Comparison of ENCODE assay signal across 1 cellular context in the genomic region with DNA sequence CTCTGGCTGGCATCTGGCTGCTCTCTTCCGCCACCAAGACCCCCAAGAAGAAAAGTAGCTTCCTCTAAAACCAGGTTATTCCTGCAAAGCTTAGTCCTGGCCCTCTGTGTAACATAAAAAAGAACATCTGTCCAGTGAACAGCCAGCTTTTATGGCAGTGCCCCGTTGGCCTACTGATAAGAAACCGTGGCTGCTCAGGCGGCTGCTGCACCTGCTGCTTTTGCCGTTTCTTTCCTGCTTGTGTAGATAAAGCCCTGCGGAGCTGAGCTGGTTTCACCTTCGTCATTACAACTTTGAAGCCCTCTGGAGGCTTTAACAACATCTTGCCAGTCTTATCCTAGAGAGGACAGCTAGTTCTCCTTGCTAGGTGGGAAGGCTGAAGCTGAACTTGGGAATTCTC.
TF ChIP-seq lines count a peak whose summit lies in the region.

No MANE protein-coding gene starts in this region.

TF ChIP-seq in K562, 482 proteins besides CTCF, POLR2A, EP300 and RAD21 (continued from another document and continues in another):
- TF ChIP-seq, protein P1, sequence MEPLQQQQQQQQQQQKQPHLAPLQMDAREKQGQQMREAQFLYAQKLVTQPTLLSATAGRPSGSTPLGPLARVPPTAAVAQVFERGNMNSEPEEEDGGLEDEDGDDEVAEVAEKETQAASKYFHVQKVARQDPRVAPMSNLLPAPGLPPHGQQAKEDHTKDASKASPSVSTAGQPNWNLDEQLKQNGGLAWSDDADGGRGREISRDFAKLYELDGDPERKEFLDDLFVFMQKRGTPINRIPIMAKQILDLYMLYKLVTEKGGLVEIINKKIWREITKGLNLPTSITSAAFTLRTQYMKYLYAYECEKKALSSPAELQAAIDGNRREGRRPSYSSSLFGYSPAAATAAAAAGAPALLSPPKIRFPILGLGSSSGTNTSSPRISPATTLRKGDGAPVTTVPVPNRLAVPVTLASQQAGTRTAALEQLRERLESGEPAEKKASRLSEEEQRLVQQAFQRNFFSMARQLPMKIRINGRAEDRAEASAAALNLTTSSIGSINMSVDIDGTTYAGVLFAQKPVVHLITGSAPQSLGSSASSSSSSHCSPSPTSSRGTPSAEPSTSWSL (CRISPR knock-in tag; IDR thresholded peaks at IDR 0.05; ENCODE audit: borderline replicate concordance): no peak
- TF ChIP-seq, protein P2, sequence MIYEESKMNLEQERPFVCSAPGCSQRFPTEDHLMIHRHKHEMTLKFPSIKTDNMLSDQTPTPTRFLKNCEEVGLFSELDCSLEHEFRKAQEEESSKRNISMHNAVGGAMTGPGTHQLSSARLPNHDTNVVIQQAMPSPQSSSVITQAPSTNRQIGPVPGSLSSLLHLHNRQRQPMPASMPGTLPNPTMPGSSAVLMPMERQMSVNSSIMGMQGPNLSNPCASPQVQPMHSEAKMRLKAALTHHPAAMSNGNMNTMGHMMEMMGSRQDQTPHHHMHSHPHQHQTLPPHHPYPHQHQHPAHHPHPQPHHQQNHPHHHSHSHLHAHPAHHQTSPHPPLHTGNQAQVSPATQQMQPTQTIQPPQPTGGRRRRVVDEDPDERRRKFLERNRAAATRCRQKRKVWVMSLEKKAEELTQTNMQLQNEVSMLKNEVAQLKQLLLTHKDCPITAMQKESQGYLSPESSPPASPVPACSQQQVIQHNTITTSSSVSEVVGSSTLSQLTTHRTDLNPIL (CRISPR knock-in tag; IDR thresholded peaks at IDR 0.05): no peak
- TF ChIP-seq HDGF (IDR thresholded peaks at IDR 0.05): no peak
- TF ChIP-seq, protein P3, sequence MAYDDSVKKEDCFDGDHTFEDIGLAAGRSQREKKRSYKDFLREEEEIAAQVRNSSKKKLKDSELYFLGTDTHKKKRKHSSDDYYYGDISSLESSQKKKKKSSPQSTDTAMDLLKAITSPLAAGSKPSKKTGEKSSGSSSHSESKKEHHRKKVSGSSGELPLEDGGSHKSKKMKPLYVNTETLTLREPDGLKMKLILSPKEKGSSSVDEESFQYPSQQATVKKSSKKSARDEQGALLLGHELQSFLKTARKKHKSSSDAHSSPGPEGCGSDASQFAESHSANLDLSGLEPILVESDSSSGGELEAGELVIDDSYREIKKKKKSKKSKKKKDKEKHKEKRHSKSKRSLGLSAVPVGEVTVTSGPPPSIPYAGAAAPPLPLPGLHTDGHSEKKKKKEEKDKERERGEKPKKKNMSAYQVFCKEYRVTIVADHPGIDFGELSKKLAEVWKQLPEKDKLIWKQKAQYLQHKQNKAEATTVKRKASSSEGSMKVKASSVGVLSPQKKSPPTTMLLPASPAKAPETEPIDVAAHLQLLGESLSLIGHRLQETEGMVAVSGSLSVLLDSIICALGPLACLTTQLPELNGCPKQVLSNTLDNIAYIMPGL (CRISPR knock-in tag; IDR thresholded peaks at IDR 0.05): no peak
- TF ChIP-seq ARID1B (IDR thresholded peaks at IDR 0.05): peak; percentile 94
- TF ChIP-seq NCOA2 (IDR thresholded peaks at IDR 0.05; ENCODE audit: partially characterized antibody in 2 of 2): no peak
- TF ChIP-seq ZNF184 (CRISPR knock-in tag; IDR thresholded peaks at IDR 0.05): no peak
- no peak for TF ChIP-seq ZNF778 (CRISPR knock-in tag; IDR thresholded peaks at IDR 0.05)
- peak in 1 of 3 experiments; percentile 51 for TF ChIP-seq YY1 (IDR thresholded peaks at IDR 0.05; ENCODE audit: borderline replicate concordance in 1 of 3, control insufficient read depth in 1 of 3, extremely low read depth in 1 of 3, insufficient read depth in 3 of 3, insufficient read length in 1 of 3, insufficient replicate concordance in 2 of 3, low read depth in 1 of 3, low read length in 2 of 3)
- no peak for TF ChIP-seq GABPA (tag; conservative IDR thresholded peaks at IDR 0.05; ENCODE audit: low read depth)
- TF ChIP-seq, protein P4, sequence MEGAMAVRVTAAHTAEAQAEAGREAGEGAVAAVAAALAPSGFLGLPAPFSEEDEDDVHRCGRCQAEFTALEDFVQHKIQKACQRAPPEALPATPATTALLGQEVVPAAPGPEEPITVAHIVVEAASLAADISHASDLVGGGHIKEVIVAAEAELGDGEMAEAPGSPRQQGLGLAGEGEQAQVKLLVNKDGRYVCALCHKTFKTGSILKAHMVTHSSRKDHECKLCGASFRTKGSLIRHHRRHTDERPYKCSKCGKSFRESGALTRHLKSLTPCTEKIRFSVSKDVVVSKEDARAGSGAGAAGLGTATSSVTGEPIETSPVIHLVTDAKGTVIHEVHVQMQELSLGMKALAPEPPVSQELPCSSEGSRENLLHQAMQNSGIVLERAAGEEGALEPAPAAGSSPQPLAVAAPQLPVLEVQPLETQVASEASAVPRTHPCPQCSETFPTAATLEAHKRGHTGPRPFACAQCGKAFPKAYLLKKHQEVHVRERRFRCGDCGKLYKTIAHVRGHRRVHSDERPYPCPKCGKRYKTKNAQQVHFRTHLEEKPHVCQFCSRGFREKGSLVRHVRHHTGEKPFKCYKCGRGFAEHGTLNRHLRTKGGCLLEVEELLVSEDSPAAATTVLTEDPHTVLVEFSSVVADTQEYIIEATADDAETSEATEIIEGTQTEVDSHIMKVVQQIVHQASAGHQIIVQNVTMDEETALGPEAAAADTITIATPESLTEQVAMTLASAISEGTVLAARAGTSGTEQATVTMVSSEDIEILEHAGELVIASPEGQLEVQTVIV (CRISPR knock-in tag; IDR thresholded peaks at IDR 0.05; ENCODE audit: borderline replicate concordance): no peak
- no peak for TF ChIP-seq ZNF143 (CRISPR knock-in tag; IDR thresholded peaks at IDR 0.05)
- no peak for TF ChIP-seq PYGO2 (tag; IDR thresholded peaks at IDR 0.05)
- no peak for TF ChIP-seq SRSF9 (IDR thresholded peaks at IDR 0.05; ENCODE audit: borderline replicate concordance, low read depth, low read length)
- TF ChIP-seq SNIP1 (IDR thresholded peaks at IDR 0.05; ENCODE audit: low read depth): no peak
- TF ChIP-seq MEF2A (IDR thresholded peaks at IDR 0.05; ENCODE audit: control insufficient read depth, low read depth, low read length): peak; percentile 56; the same call in 1 of the 2 replicates
- TF ChIP-seq, protein P5, sequence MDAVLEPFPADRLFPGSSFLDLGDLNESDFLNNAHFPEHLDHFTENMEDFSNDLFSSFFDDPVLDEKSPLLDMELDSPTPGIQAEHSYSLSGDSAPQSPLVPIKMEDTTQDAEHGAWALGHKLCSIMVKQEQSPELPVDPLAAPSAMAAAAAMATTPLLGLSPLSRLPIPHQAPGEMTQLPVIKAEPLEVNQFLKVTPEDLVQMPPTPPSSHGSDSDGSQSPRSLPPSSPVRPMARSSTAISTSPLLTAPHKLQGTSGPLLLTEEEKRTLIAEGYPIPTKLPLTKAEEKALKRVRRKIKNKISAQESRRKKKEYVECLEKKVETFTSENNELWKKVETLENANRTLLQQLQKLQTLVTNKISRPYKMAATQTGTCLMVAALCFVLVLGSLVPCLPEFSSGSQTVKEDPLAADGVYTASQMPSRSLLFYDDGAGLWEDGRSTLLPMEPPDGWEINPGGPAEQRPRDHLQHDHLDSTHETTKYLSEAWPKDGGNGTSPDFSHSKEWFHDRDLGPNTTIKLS (IDR thresholded peaks at IDR 0.05; ENCODE audit: borderline replicate concordance, low read depth): peak; percentile 58; the same call in 1 of the 2 replicates
- peak; percentile 75 to 84 for TF ChIP-seq KDM1A (IDR thresholded peaks at IDR 0.05)
- TF ChIP-seq SMARCB1 (IDR thresholded peaks at IDR 0.05; ENCODE audit: insufficient read length, low read depth): no peak
- no peak for TF ChIP-seq ZNF584 (CRISPR knock-in tag; IDR thresholded peaks at IDR 0.05; ENCODE audit: low read depth)
- peak; percentile 99 for TF ChIP-seq CBFA2T3 (IDR thresholded peaks at IDR 0.05)
- TF ChIP-seq, protein P6, sequence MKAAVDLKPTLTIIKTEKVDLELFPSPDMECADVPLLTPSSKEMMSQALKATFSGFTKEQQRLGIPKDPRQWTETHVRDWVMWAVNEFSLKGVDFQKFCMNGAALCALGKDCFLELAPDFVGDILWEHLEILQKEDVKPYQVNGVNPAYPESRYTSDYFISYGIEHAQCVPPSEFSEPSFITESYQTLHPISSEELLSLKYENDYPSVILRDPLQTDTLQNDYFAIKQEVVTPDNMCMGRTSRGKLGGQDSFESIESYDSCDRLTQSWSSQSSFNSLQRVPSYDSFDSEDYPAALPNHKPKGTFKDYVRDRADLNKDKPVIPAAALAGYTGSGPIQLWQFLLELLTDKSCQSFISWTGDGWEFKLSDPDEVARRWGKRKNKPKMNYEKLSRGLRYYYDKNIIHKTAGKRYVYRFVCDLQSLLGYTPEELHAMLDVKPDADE (conservative IDR thresholded peaks at IDR 0.05; ENCODE audit: control insufficient read depth, low read depth, low read length): peak; percentile 94
- TF ChIP-seq SMARCE1 (IDR thresholded peaks at IDR 0.05): peak; percentile 43; the same call in 1 of the 2 replicates
- TF ChIP-seq, protein P7, sequence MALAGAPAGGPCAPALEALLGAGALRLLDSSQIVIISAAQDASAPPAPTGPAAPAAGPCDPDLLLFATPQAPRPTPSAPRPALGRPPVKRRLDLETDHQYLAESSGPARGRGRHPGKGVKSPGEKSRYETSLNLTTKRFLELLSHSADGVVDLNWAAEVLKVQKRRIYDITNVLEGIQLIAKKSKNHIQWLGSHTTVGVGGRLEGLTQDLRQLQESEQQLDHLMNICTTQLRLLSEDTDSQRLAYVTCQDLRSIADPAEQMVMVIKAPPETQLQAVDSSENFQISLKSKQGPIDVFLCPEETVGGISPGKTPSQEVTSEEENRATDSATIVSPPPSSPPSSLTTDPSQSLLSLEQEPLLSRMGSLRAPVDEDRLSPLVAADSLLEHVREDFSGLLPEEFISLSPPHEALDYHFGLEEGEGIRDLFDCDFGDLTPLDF (CRISPR knock-in tag; IDR thresholded peaks at IDR 0.05): 0 out of 2 replicates have a peak, but pooled peaks have one; percentile 64
- TF ChIP-seq BACH1 (tag; IDR thresholded peaks at IDR 0.05): peak; percentile 66; the same call in 1 of the 2 replicates
- peak; percentile 88 for TF ChIP-seq ZNF766 (CRISPR knock-in tag; conservative IDR thresholded peaks at IDR 0.05)
- TF ChIP-seq TCF7 (IDR thresholded peaks at IDR 0.05; ENCODE audit: borderline replicate concordance): no peak
- TF ChIP-seq, protein P8, sequence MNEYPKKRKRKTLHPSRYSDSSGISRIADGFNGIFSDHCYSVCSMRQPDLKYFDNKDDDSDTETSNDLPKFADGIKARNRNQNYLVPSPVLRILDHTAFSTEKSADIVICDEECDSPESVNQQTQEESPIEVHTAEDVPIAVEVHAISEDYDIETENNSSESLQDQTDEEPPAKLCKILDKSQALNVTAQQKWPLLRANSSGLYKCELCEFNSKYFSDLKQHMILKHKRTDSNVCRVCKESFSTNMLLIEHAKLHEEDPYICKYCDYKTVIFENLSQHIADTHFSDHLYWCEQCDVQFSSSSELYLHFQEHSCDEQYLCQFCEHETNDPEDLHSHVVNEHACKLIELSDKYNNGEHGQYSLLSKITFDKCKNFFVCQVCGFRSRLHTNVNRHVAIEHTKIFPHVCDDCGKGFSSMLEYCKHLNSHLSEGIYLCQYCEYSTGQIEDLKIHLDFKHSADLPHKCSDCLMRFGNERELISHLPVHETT (CRISPR knock-in tag; conservative IDR thresholded peaks at IDR 0.05 in 1 of 2, IDR thresholded peaks at IDR 0.05 in 1 of 2): peak in 1 of 2 experiments; percentile 91; a peak in 2 of 4 replicates
- TF ChIP-seq ZNF12 (CRISPR knock-in tag; IDR thresholded peaks at IDR 0.05): no peak
- TF ChIP-seq, protein P9, sequence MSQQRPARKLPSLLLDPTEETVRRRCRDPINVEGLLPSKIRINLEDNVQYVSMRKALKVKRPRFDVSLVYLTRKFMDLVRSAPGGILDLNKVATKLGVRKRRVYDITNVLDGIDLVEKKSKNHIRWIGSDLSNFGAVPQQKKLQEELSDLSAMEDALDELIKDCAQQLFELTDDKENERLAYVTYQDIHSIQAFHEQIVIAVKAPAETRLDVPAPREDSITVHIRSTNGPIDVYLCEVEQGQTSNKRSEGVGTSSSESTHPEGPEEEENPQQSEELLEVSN (IDR thresholded peaks at IDR 0.05; ENCODE audit: borderline replicate concordance in 1 of 2, extremely low read depth in 1 of 2, insufficient read depth in 1 of 2, insufficient read length in 1 of 2, low read depth in 1 of 2, low read length in 1 of 2, poor library complexity in 1 of 2, severe bottlenecking in 1 of 2): peak in 1 of 2 experiments; percentile 15
- TF ChIP-seq NFXL1 (CRISPR knock-in tag; IDR thresholded peaks at IDR 0.05): no peak
- TF ChIP-seq NFYB (IDR thresholded peaks at IDR 0.05; ENCODE audit: extremely low read depth, insufficient read length): no peak
- TF ChIP-seq, protein P10, sequence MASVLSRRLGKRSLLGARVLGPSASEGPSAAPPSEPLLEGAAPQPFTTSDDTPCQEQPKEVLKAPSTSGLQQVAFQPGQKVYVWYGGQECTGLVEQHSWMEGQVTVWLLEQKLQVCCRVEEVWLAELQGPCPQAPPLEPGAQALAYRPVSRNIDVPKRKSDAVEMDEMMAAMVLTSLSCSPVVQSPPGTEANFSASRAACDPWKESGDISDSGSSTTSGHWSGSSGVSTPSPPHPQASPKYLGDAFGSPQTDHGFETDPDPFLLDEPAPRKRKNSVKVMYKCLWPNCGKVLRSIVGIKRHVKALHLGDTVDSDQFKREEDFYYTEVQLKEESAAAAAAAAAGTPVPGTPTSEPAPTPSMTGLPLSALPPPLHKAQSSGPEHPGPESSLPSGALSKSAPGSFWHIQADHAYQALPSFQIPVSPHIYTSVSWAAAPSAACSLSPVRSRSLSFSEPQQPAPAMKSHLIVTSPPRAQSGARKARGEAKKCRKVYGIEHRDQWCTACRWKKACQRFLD (CRISPR knock-in tag; IDR thresholded peaks at IDR 0.05): peak; percentile 97
- TF ChIP-seq STAT5A (IDR thresholded peaks at IDR 0.05; ENCODE audit: borderline replicate concordance, low read length): peak; percentile 93
- TF ChIP-seq NFE2L1 (tag; IDR thresholded peaks at IDR 0.05; ENCODE audit: borderline replicate concordance, low read depth): no peak
- TF ChIP-seq LEF1 (IDR thresholded peaks at IDR 0.05): peak; percentile 65; the same call in 1 of the 2 replicates
- TF ChIP-seq EGR1 (conservative IDR thresholded peaks at IDR 0.05): no peak
- TF ChIP-seq HDAC6 (IDR thresholded peaks at IDR 0.05; ENCODE audit: low read depth, low read length): no peak
- no peak for TF ChIP-seq HCFC1 (IDR thresholded peaks at IDR 0.05; ENCODE audit: low read depth, low read length)
- TF ChIP-seq, protein P11, sequence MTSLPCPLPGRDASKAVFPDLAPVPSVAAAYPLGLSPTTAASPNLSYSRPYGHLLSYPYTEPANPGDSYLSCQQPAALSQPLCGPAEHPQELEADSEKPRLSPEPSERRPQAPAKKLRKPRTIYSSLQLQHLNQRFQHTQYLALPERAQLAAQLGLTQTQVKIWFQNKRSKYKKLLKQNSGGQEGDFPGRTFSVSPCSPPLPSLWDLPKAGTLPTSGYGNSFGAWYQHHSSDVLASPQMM (CRISPR knock-in tag; IDR thresholded peaks at IDR 0.05): no peak
- peak; percentile 76 for TF ChIP-seq ZNF24 (IDR thresholded peaks at IDR 0.05)
- TF ChIP-seq NEUROD1 (IDR thresholded peaks at IDR 0.05; ENCODE audit: borderline replicate concordance, low read depth, low read length, partially characterized antibody): peak; percentile 23
- TF ChIP-seq CXXC5 (CRISPR knock-in tag; IDR thresholded peaks at IDR 0.05): peak; percentile 96
- no peak for TF ChIP-seq HNRNPLL (IDR thresholded peaks at IDR 0.05; ENCODE audit: low read depth, low read length, poor library complexity, severe bottlenecking)
- TF ChIP-seq HOXB6 (CRISPR knock-in tag; IDR thresholded peaks at IDR 0.05; ENCODE audit: borderline replicate concordance): no peak
- TF ChIP-seq TRIM28 (IDR thresholded peaks at IDR 0.05): no peak
- TF ChIP-seq CAMTA2 (CRISPR knock-in tag; conservative IDR thresholded peaks at IDR 0.05): no peak
- peak; percentile 95 for TF ChIP-seq ZNF589 (CRISPR knock-in tag; IDR thresholded peaks at IDR 0.05; ENCODE audit: low read depth)
- TF ChIP-seq ZNF668 (CRISPR knock-in tag; IDR thresholded peaks at IDR 0.05): no peak; the same call in 1 of the 2 replicates
- no peak for TF ChIP-seq HNRNPL (IDR thresholded peaks at IDR 0.05; ENCODE audit: low read depth, low read length)
- peak; percentile 78 for TF ChIP-seq ZSCAN29 (IDR thresholded peaks at IDR 0.05)
